Comparison of ENCODE assay signal across 24 cellular contexts in genomic region chr6:131968672-131969071, GRCh38. TPM values are rescaled to one million over a fixed set of nuclear protein-coding genes. Genes with fewer than 3 reads are reported as not detected.
"Had no signal": no experiment of that assay in that cellular context is flagged by ENCODE, and none has a peak within 500 bp of the region (broad histone marks: within the 10 kb centered on the region; RNA-seq: fewer than 3 reads in every experiment).

No MANE protein-coding gene starts in this region.

- H3K4me1 ChIP-seq: Peyer's patch had no signal

- H3K9ac ChIP-seq: KMS-11 had no signal

- ATAC-seq: HepG2, K562, PC-3, Right ventricle myocardium inferior, SK-N-SH treated with all-trans-retinoic acid at 6 μM for 48 hours had no signal

- H3K4me3 ChIP-seq: K562, Peyer's patch, SJCRH30 had no signal

- H3K4me2 ChIP-seq: KMS-11 had no signal

- H3K36me3 ChIP-seq: Peyer's patch, SJCRH30 had no signal

- H3K27me3 ChIP-seq: Peyer's patch, SJCRH30 had no signal

- DNase-seq: Kasumi-1; MM.1S; NCI-H1092 treated with DMSO at 0.1 percent for 48 hours; NCI-H1417; NCI-H1436 treated with DMSO at 0.1 percent for 48 hours; NCI-H1694; NCI-H187 treated with DMSO at 0.1 percent for 48 hours; NCI-H2081; NCI-H2107; NCI-H2227 treated with DMSO at 0.1 percent for 48 hours; NCI-H524; NCI-H526 treated with DMSO at 0.1 percent for 48 hours; NCI-H82; NK-92 treated with Interleukin-12 subunit alpha and Interleukin-12 subunit beta, amount 100 ng/mL, for 24 hours; PC-3; Peyer's patch; SHP77 treated with DMSO at 0.1 percent for 48 hours; SJCRH30 had no signal

- H3K27ac ChIP-seq: KMS-11, Peyer's patch, SJCRH30 had no signal

- H3K9me3 ChIP-seq: Peyer's patch, SJCRH30 had no signal

RNA-seq across cellular contexts. Expression of gene CCN2, which starts 17.5 kb away (rescaled TPM):
- polyA plus RNA-seq: IgD-negative memory B cell, K562 had no signal
